In the genomic region with DNA sequence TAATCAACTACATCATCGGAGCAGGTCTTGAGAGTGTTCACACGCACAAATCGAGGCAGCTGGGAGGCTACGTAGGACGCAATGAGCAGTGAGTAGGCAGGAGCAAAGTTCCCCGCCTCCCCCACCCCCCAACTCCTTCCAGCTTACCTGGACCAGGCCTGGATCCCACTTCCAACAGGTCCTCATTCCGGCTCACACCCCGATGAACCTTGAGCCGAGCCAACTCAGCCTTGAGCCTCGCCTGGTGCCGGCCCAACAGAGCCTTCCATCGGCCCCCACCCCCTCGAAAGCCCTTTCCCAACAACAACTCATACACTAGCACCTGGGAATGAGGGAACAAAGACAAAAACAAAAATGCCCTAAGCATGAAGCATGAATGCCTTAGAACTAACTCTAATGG, we compare ENCODE assay signal across 10 cellular contexts. TPM values are rescaled to one million over a fixed set of nuclear protein-coding genes. Genes with fewer than 3 reads are reported as not detected.
DNase-seq lines count a peak whose midpoint lies in the region; ATAC-seq and TF ChIP-seq lines count a peak whose summit lies in the region.
"Had no signal": no experiment of that assay in that cellular context is flagged by ENCODE, and none has a peak within 500 bp of the region (broad histone marks: within the 10 kb centered on the region; RNA-seq: fewer than 3 reads in every experiment).

No MANE protein-coding gene starts in this region.

- no peaks in the 10 kb centered on the region for H4K20me1 ChIP-seq in BLaER1

- no peak for ATAC-seq in activated naive CD8-positive, alpha-beta T cell treated with anti-CD3 and anti-CD28 coated beads, Interleukin-2, amount 50 U/mL, for 24 hours
- no peak for ATAC-seq in naive B cell (ENCODE audit: low read depth in 2 of 2)

- H3K36me3 ChIP-seq in BLaER1: peaks cover 42% of the 10 kb centered on the region
- H3K36me3 ChIP-seq: cardiac muscle cell had no signal

- H3K9me3 ChIP-seq in BLaER1: no peaks in the 10 kb centered on the region

- no peak for DNase-seq in HFFc6
- DNase-seq in activated naive CD8-positive, alpha-beta T cell treated with anti-CD3 and anti-CD28 coated beads, Interleukin-2, amount 50 U/mL, for 24 hours: no peak
- no peak for DNase-seq in naive B cell
- DNase-seq in KG1 (lab: John Stamatoyannopoulos, UW): no peak
- DNase-seq in OCI-M1 (lab: John Stamatoyannopoulos, UW): no peak
- DNase-seq in MV-4-11 (lab: John Stamatoyannopoulos, UW): no peak
- no peak for DNase-seq in NCI-H446 (lab: John Stamatoyannopoulos, UW)
- DNase-seq: NCI-H1930 had no signal

- H3K4me1 ChIP-seq in BLaER1: peaks cover 49% of the 10 kb centered on the region

- H3K36me3 Mint-ChIP-seq in HFFc6 (ENCODE audit: low read depth): peaks cover 13% of the 10 kb centered on the region
- H3K36me3 Mint-ChIP-seq in activated naive CD8-positive, alpha-beta T cell treated with anti-CD3 and anti-CD28 coated beads, Interleukin-2, amount 50 U/mL, for 24 hours (ENCODE audit: low read depth): peaks cover 26% of the 10 kb centered on the region
- H3K36me3 Mint-ChIP-seq in naive B cell: peaks cover 5 to 16% of the 10 kb centered on the region in 2 donors

- H3K9me3 Mint-ChIP-seq in HFFc6 (no peaks in the 10 kb centered on the region), naive B cell (no peaks in the 10 kb centered on the region)
- no peaks in the 10 kb centered on the region for H3K9me3 Mint-ChIP-seq in activated naive CD8-positive, alpha-beta T cell treated with anti-CD3 and anti-CD28 coated beads, Interleukin-2, amount 50 U/mL, for 24 hours

- peak overlapping the region; percentile 22; the same call in 1 of the 2 replicates for H3K27ac Mint-ChIP-seq in HFFc6
- H3K27ac Mint-ChIP-seq in activated naive CD8-positive, alpha-beta T cell treated with anti-CD3 and anti-CD28 coated beads, Interleukin-2, amount 50 U/mL, for 24 hours: peak overlapping the region; percentile 95
- peak overlapping the region in 4 of 6 donors; percentile 25 to 92 (median 60) for H3K27ac Mint-ChIP-seq in naive B cell

- peak overlapping the region; percentile 73 for H3K4me2 ChIP-seq in BLaER1

- no peaks in the 10 kb centered on the region for H3K27me3 ChIP-seq in BLaER1
- H3K27me3 ChIP-seq: cardiac muscle cell had no signal

- H3K4me3 ChIP-seq in BLaER1: peak overlapping the region; percentile 76

- peak overlapping the region; percentile 89 for H3K4me3 Mint-ChIP-seq in HFFc6
- peak overlapping the region; percentile 95 for H3K4me3 Mint-ChIP-seq in activated naive CD8-positive, alpha-beta T cell treated with anti-CD3 and anti-CD28 coated beads, Interleukin-2, amount 50 U/mL, for 24 hours
- H3K4me3 Mint-ChIP-seq in naive B cell: peak overlapping the region; percentile 96 to 100 (median 98)

- H3K4me1 Mint-ChIP-seq in HFFc6 (ENCODE audit: low read depth) (peaks cover 21% of the 10 kb centered on the region), naive B cell (peaks cover 26 to 40% (median 32%) of the 10 kb centered on the region in 3 donors)
- peaks cover 34% of the 10 kb centered on the region for H3K4me1 Mint-ChIP-seq in activated naive CD8-positive, alpha-beta T cell treated with anti-CD3 and anti-CD28 coated beads, Interleukin-2, amount 50 U/mL, for 24 hours

- no peak for TF ChIP-seq CTCF in HFFc6 (IDR thresholded peaks at IDR 0.05)

- H3K9ac ChIP-seq in BLaER1: peak overlapping the region; percentile 87

- no peak overlapping the region for H3K27ac ChIP-seq in BLaER1

- H3K27me3 Mint-ChIP-seq in HFFc6 (ENCODE audit: insufficient read depth) (no peaks in the 10 kb centered on the region; the same call in 1 of the 2 replicates), naive B cell (no peaks in the 10 kb centered on the region)
- H3K27me3 Mint-ChIP-seq in activated naive CD8-positive, alpha-beta T cell treated with anti-CD3 and anti-CD28 coated beads, Interleukin-2, amount 50 U/mL, for 24 hours: no peaks in the 10 kb centered on the region

RNA-seq across cellular contexts. Expression of a gene that starts 1.2 kb away (rescaled TPM):
- 10 to 100 TPM; 14.1 to 24.0 (median 19.8) TPM for total RNA-seq in HFFc6 (2021; fragmentation: NEBNext Ultra II Directional; extraction: Animal tissue kit (Norgen Biotek cat#: 25700))
- polyA plus RNA-seq in naive B cell (ENCODE audit: low read depth in 6 of 6): 10 to 100 TPM; 69.0 to 97.8 (median 86.5) TPM

RNA-seq across cellular contexts. Expression of a gene that starts 20.4 kb away (rescaled TPM):
- total RNA-seq in HFFc6 (2021; fragmentation: NEBNext Ultra II Directional; extraction: Animal tissue kit (Norgen Biotek cat#: 25700)): not detected
- polyA plus RNA-seq in naive B cell (ENCODE audit: low read depth in 6 of 6): under 1 TPM in 1 of 6 donors, not detected in 5; 0.13 TPM
- total RNA-seq: cardiac muscle cell had no signal
- polyA plus RNA-seq: cardiac muscle cell had no signal

RNA-seq across cellular contexts. Expression of a gene that starts 20.5 kb away (rescaled TPM):
- not detected for total RNA-seq in HFFc6 (2021; fragmentation: NEBNext Ultra II Directional; extraction: Animal tissue kit (Norgen Biotek cat#: 25700))
- not detected for polyA plus RNA-seq in naive B cell (ENCODE audit: low read depth in 6 of 6)
- total RNA-seq: cardiac muscle cell had no signal
- polyA plus RNA-seq: cardiac muscle cell had no signal

Comparison
In these comparisons a context has a peak if more than half of its experiments do, and no peak if none do; other contexts are left out.
1. H3K27ac Mint-ChIP-seq: peak in every context shown above with its lines; median percentile 95 in activated naive CD8-positive, alpha-beta T cell treated with anti-CD3 and anti-CD28 coated beads, Interleukin-2, amount 50 U/mL, for 24 hours; 60 in naive B cell; 22 in HFFc6.